In the genomic region with DNA sequence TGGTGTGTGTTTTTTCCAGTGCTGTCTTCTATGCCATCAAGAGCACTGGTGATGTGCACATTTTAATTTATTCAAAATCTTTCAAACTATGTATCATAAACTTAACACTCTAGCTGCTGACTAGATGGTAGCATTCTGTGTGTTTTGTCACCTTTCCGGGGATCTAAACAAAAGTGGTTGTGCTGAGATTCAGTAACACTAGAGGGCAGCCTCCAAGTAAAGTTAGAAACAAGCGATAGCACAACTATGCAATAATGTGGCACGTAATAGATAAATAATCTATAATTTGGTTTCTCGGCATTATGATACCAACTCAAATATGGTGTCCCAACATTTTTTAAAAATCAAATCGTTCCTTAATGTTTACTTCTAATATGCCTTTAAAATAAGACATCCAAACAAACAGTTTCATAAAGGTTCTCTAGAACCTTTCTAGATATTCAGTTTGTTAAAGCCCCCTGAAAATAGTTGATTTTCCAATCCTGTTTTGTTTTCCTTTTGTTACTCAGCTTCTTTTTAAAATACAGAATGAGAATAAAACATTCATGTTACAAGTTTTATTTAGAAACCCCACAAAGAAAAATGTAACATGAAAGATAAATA, we compare ENCODE assay signal across 9 cellular contexts. TPM values are rescaled to one million over a fixed set of nuclear protein-coding genes. Genes with fewer than 3 reads are reported as not detected.
DNase-seq lines count a peak whose midpoint lies in the region; ATAC-seq and TF ChIP-seq lines count a peak whose summit lies in the region.
"Had no signal": no experiment of that assay in that cellular context is flagged by ENCODE, and none has a peak within 500 bp of the region (broad histone marks: within the 10 kb centered on the region; RNA-seq: fewer than 3 reads in every experiment).

No MANE protein-coding gene starts in this region.

- H3K4me3 ChIP-seq in AG10803 (ENCODE audit: low read length): no peak overlapping the region

- peak overlapping the region; percentile 21 for H3K27ac Mint-ChIP-seq in glutamatergic neuron (ENCODE audit: unreplicated experiment)
- H3K27ac Mint-ChIP-seq: dendritic cell treated with granulocyte-macrophage colony-stimulating factor and Interleukin-4, amounts not matched to agents 40 ng/mL and 50 ng/mL, for 4 days had no signal

- TF ChIP-seq CTCF in AG10803 (conservative IDR thresholded peaks at IDR 0.05; ENCODE audit: low read length) (peak; percentile 64), glutamatergic neuron (IDR thresholded peaks at IDR 0.05; ENCODE audit: partially characterized antibody, unreplicated experiment) (peak; percentile 44)

- H3K9me3 Mint-ChIP-seq in glutamatergic neuron (ENCODE audit: unreplicated experiment): peaks cover 11% of the 10 kb centered on the region
- H3K9me3 Mint-ChIP-seq: dendritic cell treated with granulocyte-macrophage colony-stimulating factor and Interleukin-4, amounts not matched to agents 40 ng/mL and 50 ng/mL, for 4 days had no signal

- H3K36me3 Mint-ChIP-seq in glutamatergic neuron (ENCODE audit: unreplicated experiment): no peaks in the 10 kb centered on the region

- ATAC-seq in GM19372 (IDR thresholded peaks at IDR 0.05; ENCODE audit: low read depth, unreplicated experiment) (peak; percentile 53), HG03025 (IDR thresholded peaks at IDR 0.05; ENCODE audit: low FRiP score, unreplicated experiment) (no peak), HG02571 (IDR thresholded peaks at IDR 0.05; ENCODE audit: unreplicated experiment) (no peak), GM21619 (IDR thresholded peaks at IDR 0.05; ENCODE audit: unreplicated experiment) (no peak)

- peaks cover 3% of the 10 kb centered on the region for H3K27me3 Mint-ChIP-seq in glutamatergic neuron (ENCODE audit: unreplicated experiment)
- H3K27me3 Mint-ChIP-seq: dendritic cell treated with granulocyte-macrophage colony-stimulating factor and Interleukin-4, amounts not matched to agents 40 ng/mL and 50 ng/mL, for 4 days had no signal

- H3K4me3 Mint-ChIP-seq in glutamatergic neuron (ENCODE audit: unreplicated experiment): no peak overlapping the region
- H3K4me3 Mint-ChIP-seq: dendritic cell treated with granulocyte-macrophage colony-stimulating factor and Interleukin-4, amounts not matched to agents 40 ng/mL and 50 ng/mL, for 4 days had no signal

- H3K4me1 Mint-ChIP-seq in glutamatergic neuron (ENCODE audit: low read depth, unreplicated experiment): peaks cover 74% of the 10 kb centered on the region

- DNase-seq in AG10803 (ENCODE audit: low read depth) (peak; percentile 4), RPMI8226 (peak; percentile 28), glutamatergic neuron (no peak), AG08395 (ENCODE audit: low spot score) (no peak)

RNA-seq across cellular contexts. Expression of a gene that starts 16.9 kb away (rescaled TPM):
- total RNA-seq in glutamatergic neuron (ENCODE audit: unreplicated experiment): 424 TPM

Comparison
In these comparisons a context has a peak if more than half of its experiments do, and no peak if none do; other contexts are left out.
1. DNase-seq: peak in AG10803 (single experiment) and RPMI8226 (single experiment); none in glutamatergic neuron (single experiment) and AG08395 (single experiment).